In genomic region chr7:87518735-87519134, GRCh38 we compare ENCODE assay signal across 24 cellular contexts. TPM values are rescaled to one million over a fixed set of nuclear protein-coding genes. Genes with fewer than 3 reads are reported as not detected.
"Had no signal": no experiment of that assay in that cellular context is flagged by ENCODE, and none has a peak within 500 bp of the region (broad histone marks: within the 10 kb centered on the region; RNA-seq: fewer than 3 reads in every experiment).

No MANE protein-coding gene starts in this region.

- H3K27me3 ChIP-seq: dorsolateral prefrontal cortex, esophagus muscularis mucosa, gastrocnemius medialis, hepatocyte, left lung had no signal

- DNase-seq: dermis blood vessel endothelial cell; dorsolateral prefrontal cortex; effector CD4-positive, alpha-beta T cell; effector memory CD4-positive, alpha-beta T cell; foreskin fibroblast; foreskin melanocyte; gastrocnemius medialis; glutamatergic neuron; head of caudate nucleus; hypothalamus; immature natural killer cell; kidney; kidney glomerular epithelial cell; left colon; left lung; left ventricle myocardium superior; lower lobe of right lung; mesenchymal stem cell; midbrain; naive thymus-derived CD4-positive, alpha-beta T cell had no signal

- H3K4me1 ChIP-seq: gastrocnemius medialis, lower lobe of right lung had no signal

- H3K4me3 ChIP-seq: coronary artery, dorsolateral prefrontal cortex, esophagus muscularis mucosa, gastrocnemius medialis, hepatocyte, left lung, lower lobe of right lung had no signal

- H3K27ac ChIP-seq: coronary artery, dorsolateral prefrontal cortex, esophagus muscularis mucosa, gastrocnemius medialis, hepatocyte, left lung, lower lobe of right lung had no signal

- ATAC-seq: gastrocnemius medialis; left colon; left lung; left ventricle myocardium superior; lower lobe of right lung; naive thymus-derived CD4-positive, alpha-beta T cell had no signal

- H3K9me3 ChIP-seq: esophagus muscularis mucosa, gastrocnemius medialis, left lung, lower lobe of right lung had no signal

- H3K27ac Mint-ChIP-seq: immature natural killer cell; naive thymus-derived CD4-positive, alpha-beta T cell had no signal

- H3K9me3 Mint-ChIP-seq: immature natural killer cell had no signal

- H3K36me3 ChIP-seq: gastrocnemius medialis, left lung, lower lobe of right lung had no signal

- H3K4me3 Mint-ChIP-seq: immature natural killer cell; naive thymus-derived CD4-positive, alpha-beta T cell had no signal

- H3K4me1 Mint-ChIP-seq: naive thymus-derived CD4-positive, alpha-beta T cell had no signal

- H3K27me3 Mint-ChIP-seq: naive thymus-derived CD4-positive, alpha-beta T cell had no signal

RNA-seq across cellular contexts. Expression of gene ABCB4, which starts 43.3 kb away (rescaled TPM):
- total RNA-seq: lower lobe of right lung, lung microvascular endothelial cell had no signal
- polyA plus RNA-seq: naive thymus-derived CD4-positive, alpha-beta T cell had no signal
